In the genomic region with DNA sequence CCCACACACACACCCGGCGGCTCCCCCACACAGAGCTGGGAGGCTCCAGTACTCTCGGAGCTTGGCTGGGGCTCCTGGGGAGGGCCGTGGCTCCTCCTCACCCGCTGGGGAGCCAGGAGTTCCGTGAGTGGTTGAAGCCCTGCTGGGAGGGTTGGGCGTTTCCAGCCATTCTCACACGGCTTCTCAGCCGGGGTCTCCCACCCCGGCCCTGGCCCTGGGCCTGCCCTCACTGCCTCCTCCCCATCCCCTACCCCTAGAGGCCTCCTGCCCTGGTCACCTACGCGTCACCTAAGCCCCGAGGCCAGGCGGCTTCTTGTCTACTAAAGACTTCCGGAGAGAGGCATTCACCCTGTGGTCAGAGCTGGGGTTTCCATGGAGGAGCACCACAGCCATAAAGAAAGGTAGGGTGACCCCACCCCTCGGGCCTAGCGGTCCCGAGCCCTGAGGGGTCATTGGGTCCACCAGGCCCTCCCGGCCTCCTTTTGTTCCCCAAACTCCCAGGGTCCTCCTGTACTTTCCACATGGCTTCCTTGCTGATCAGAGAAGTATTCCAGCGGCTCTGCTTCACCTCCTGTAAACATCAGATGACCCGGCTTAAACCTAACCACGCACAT, we compare ENCODE assay signal across 1 cellular context.
TF ChIP-seq lines count a peak whose summit lies in the region.

No MANE protein-coding gene starts in this region.

TF ChIP-seq in HepG2, 621 proteins besides CTCF, POLR2A, EP300 and RAD21 (continued from another document and continues in another):
- no peak for TF ChIP-seq RBAK (CRISPR knock-in tag; IDR thresholded peaks at IDR 0.05)
- TF ChIP-seq HOXD1 (CRISPR knock-in tag; IDR thresholded peaks at IDR 0.05), result no peak
- TF ChIP-seq ZBTB7A (CRISPR knock-in tag; IDR thresholded peaks at IDR 0.05), result no peak
- TF ChIP-seq, protein P1, sequence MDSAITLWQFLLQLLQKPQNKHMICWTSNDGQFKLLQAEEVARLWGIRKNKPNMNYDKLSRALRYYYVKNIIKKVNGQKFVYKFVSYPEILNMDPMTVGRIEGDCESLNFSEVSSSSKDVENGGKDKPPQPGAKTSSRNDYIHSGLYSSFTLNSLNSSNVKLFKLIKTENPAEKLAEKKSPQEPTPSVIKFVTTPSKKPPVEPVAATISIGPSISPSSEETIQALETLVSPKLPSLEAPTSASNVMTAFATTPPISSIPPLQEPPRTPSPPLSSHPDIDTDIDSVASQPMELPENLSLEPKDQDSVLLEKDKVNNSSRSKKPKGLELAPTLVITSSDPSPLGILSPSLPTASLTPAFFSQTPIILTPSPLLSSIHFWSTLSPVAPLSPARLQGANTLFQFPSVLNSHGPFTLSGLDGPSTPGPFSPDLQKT (CRISPR knock-in tag; IDR thresholded peaks at IDR 0.05; ENCODE audit: borderline replicate concordance), result no peak
- TF ChIP-seq ZNF841 (CRISPR knock-in tag; IDR thresholded peaks at IDR 0.05; ENCODE audit: borderline replicate concordance), result no peak
- peak; percentile 64 for TF ChIP-seq PHF8 (CRISPR knock-in tag; IDR thresholded peaks at IDR 0.05)
- TF ChIP-seq GATAD2A (CRISPR knock-in tag; IDR thresholded peaks at IDR 0.05), result 0 out of 2 replicates have a peak, but pooled peaks have one; percentile 41
- peak; percentile 91; the same call in 1 of the 2 replicates for TF ChIP-seq PCBP1 (IDR thresholded peaks at IDR 0.05; ENCODE audit: borderline replicate concordance, low read depth, low read length)
- TF ChIP-seq SP5 (CRISPR knock-in tag; IDR thresholded peaks at IDR 0.05; ENCODE audit: borderline replicate concordance, low read depth), result no peak
- TF ChIP-seq, protein P2, sequence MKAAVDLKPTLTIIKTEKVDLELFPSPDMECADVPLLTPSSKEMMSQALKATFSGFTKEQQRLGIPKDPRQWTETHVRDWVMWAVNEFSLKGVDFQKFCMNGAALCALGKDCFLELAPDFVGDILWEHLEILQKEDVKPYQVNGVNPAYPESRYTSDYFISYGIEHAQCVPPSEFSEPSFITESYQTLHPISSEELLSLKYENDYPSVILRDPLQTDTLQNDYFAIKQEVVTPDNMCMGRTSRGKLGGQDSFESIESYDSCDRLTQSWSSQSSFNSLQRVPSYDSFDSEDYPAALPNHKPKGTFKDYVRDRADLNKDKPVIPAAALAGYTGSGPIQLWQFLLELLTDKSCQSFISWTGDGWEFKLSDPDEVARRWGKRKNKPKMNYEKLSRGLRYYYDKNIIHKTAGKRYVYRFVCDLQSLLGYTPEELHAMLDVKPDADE (CRISPR knock-in tag; IDR thresholded peaks at IDR 0.05), result no peak
- TF ChIP-seq MAF1 (CRISPR knock-in tag; IDR thresholded peaks at IDR 0.05; ENCODE audit: borderline replicate concordance), result no peak
- TF ChIP-seq, protein P3, sequence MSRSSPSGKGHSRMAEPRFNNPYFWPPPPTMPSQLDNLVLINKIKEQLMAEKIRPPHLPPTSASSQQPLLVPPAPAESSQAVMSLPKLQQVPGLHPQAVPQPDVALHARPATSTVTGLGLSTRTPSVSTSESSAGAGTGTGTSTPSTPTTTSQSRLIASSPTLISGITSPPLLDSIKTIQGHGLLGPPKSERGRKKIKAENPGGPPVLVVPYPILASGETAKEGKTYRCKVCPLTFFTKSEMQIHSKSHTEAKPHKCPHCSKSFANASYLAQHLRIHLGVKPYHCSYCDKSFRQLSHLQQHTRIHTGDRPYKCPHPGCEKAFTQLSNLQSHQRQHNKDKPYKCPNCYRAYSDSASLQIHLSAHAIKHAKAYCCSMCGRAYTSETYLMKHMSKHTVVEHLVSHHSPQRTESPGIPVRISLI (CRISPR knock-in tag; IDR thresholded peaks at IDR 0.05; ENCODE audit: borderline replicate concordance), result no peak
- no peak for TF ChIP-seq SCMH1 (CRISPR knock-in tag; IDR thresholded peaks at IDR 0.05; ENCODE audit: borderline replicate concordance)
- TF ChIP-seq KDM4B (CRISPR knock-in tag; IDR thresholded peaks at IDR 0.05), result no peak
- no peak for TF ChIP-seq NFYC (CRISPR knock-in tag; IDR thresholded peaks at IDR 0.05)
- TF ChIP-seq CHD2 (IDR thresholded peaks at IDR 0.05; ENCODE audit: low read depth, low read length), result no peak
- no peak for TF ChIP-seq HNRNPUL1 (IDR thresholded peaks at IDR 0.05; ENCODE audit: low read depth, low read length)
- TF ChIP-seq, protein P4, sequence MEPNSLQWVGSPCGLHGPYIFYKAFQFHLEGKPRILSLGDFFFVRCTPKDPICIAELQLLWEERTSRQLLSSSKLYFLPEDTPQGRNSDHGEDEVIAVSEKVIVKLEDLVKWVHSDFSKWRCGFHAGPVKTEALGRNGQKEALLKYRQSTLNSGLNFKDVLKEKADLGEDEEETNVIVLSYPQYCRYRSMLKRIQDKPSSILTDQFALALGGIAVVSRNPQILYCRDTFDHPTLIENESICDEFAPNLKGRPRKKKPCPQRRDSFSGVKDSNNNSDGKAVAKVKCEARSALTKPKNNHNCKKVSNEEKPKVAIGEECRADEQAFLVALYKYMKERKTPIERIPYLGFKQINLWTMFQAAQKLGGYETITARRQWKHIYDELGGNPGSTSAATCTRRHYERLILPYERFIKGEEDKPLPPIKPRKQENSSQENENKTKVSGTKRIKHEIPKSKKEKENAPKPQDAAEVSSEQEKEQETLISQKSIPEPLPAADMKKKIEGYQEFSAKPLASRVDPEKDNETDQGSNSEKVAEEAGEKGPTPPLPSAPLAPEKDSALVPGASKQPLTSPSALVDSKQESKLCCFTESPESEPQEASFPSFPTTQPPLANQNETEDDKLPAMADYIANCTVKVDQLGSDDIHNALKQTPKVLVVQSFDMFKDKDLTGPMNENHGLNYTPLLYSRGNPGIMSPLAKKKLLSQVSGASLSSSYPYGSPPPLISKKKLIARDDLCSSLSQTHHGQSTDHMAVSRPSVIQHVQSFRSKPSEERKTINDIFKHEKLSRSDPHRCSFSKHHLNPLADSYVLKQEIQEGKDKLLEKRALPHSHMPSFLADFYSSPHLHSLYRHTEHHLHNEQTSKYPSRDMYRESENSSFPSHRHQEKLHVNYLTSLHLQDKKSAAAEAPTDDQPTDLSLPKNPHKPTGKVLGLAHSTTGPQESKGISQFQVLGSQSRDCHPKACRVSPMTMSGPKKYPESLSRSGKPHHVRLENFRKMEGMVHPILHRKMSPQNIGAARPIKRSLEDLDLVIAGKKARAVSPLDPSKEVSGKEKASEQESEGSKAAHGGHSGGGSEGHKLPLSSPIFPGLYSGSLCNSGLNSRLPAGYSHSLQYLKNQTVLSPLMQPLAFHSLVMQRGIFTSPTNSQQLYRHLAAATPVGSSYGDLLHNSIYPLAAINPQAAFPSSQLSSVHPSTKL (CRISPR knock-in tag; IDR thresholded peaks at IDR 0.05), result peak; percentile 57
- no peak for TF ChIP-seq ISL2 (CRISPR knock-in tag; IDR thresholded peaks at IDR 0.05)
- TF ChIP-seq RXRB (CRISPR knock-in tag; IDR thresholded peaks at IDR 0.05; ENCODE audit: borderline replicate concordance), result peak; percentile 65; the same call in 1 of the 2 replicates
- no peak for TF ChIP-seq GABPA (IDR thresholded peaks at IDR 0.05; ENCODE audit: low read depth, low read length)
- TF ChIP-seq GABPA (CRISPR knock-in tag; IDR thresholded peaks at IDR 0.05; ENCODE audit: low read depth), result peak; percentile 67
- TF ChIP-seq ZKSCAN5 (CRISPR knock-in tag; IDR thresholded peaks at IDR 0.05), result no peak
- peak; percentile 7; the same call in 1 of the 2 replicates for TF ChIP-seq FOSL2 (CRISPR knock-in tag; IDR thresholded peaks at IDR 0.05)
- TF ChIP-seq, protein P5, sequence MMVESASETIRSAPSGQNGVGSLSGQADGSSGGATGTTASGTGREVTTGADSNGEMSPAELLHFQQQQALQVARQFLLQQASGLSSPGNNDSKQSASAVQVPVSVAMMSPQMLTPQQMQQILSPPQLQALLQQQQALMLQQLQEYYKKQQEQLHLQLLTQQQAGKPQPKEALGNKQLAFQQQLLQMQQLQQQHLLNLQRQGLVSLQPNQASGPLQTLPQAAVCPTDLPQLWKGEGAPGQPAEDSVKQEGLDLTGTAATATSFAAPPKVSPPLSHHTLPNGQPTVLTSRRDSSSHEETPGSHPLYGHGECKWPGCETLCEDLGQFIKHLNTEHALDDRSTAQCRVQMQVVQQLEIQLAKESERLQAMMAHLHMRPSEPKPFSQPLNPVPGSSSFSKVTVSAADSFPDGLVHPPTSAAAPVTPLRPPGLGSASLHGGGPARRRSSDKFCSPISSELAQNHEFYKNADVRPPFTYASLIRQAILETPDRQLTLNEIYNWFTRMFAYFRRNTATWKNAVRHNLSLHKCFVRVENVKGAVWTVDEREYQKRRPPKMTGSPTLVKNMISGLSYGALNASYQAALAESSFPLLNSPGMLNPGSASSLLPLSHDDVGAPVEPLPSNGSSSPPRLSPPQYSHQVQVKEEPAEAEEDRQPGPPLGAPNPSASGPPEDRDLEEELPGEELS (CRISPR knock-in tag; IDR thresholded peaks at IDR 0.05), result 0 out of 2 replicates have a peak, but pooled peaks have one; percentile 10
- TF ChIP-seq, protein P6, sequence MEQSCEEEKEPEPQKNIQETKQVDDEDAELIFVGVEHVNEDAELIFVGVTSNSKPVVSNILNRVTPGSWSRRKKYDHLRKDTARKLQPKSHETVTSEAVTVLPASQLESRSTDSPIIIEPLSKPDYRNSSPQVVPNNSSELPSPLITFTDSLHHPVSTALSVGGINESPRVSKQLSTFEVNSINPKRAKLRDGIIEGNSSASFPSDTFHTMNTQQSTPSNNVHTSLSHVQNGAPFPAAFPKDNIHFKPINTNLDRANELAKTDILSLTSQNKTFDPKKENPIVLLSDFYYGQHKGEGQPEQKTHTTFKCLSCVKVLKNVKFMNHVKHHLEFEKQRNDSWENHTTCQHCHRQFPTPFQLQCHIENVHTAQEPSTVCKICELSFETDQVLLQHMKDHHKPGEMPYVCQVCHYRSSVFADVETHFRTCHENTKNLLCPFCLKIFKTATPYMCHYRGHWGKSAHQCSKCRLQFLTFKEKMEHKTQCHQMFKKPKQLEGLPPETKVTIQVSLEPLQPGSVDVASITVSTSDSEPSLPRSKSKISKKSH (CRISPR knock-in tag; IDR thresholded peaks at IDR 0.05; ENCODE audit: borderline replicate concordance), result 0 out of 2 replicates have a peak, but pooled peaks have one; percentile 64
- TF ChIP-seq ZNF790 (CRISPR knock-in tag; IDR thresholded peaks at IDR 0.05; ENCODE audit: borderline replicate concordance), result peak; percentile 60; the same call in 1 of the 2 replicates
- TF ChIP-seq ZNF598 (CRISPR knock-in tag; IDR thresholded peaks at IDR 0.05; ENCODE audit: borderline replicate concordance), result no peak
- TF ChIP-seq ZBTB3 (CRISPR knock-in tag; IDR thresholded peaks at IDR 0.05; ENCODE audit: borderline replicate concordance, low read depth), result no peak
- no peak for TF ChIP-seq KAT2B (IDR thresholded peaks at IDR 0.05; ENCODE audit: borderline replicate concordance, low read depth, low read length)
- TF ChIP-seq NFE2 (CRISPR knock-in tag; IDR thresholded peaks at IDR 0.05), result no peak
- no peak for TF ChIP-seq RORA (CRISPR knock-in tag; IDR thresholded peaks at IDR 0.05)
- no peak for TF ChIP-seq ZNF839 (CRISPR knock-in tag; IDR thresholded peaks at IDR 0.05; ENCODE audit: borderline replicate concordance)
- TF ChIP-seq, protein P7, sequence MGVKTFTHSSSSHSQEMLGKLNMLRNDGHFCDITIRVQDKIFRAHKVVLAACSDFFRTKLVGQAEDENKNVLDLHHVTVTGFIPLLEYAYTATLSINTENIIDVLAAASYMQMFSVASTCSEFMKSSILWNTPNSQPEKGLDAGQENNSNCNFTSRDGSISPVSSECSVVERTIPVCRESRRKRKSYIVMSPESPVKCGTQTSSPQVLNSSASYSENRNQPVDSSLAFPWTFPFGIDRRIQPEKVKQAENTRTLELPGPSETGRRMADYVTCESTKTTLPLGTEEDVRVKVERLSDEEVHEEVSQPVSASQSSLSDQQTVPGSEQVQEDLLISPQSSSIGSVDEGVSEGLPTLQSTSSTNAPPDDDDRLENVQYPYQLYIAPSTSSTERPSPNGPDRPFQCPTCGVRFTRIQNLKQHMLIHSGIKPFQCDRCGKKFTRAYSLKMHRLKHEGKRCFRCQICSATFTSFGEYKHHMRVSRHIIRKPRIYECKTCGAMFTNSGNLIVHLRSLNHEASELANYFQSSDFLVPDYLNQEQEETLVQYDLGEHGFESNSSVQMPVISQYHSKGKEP (CRISPR knock-in tag; IDR thresholded peaks at IDR 0.05), result no peak
- TF ChIP-seq, protein P8, sequence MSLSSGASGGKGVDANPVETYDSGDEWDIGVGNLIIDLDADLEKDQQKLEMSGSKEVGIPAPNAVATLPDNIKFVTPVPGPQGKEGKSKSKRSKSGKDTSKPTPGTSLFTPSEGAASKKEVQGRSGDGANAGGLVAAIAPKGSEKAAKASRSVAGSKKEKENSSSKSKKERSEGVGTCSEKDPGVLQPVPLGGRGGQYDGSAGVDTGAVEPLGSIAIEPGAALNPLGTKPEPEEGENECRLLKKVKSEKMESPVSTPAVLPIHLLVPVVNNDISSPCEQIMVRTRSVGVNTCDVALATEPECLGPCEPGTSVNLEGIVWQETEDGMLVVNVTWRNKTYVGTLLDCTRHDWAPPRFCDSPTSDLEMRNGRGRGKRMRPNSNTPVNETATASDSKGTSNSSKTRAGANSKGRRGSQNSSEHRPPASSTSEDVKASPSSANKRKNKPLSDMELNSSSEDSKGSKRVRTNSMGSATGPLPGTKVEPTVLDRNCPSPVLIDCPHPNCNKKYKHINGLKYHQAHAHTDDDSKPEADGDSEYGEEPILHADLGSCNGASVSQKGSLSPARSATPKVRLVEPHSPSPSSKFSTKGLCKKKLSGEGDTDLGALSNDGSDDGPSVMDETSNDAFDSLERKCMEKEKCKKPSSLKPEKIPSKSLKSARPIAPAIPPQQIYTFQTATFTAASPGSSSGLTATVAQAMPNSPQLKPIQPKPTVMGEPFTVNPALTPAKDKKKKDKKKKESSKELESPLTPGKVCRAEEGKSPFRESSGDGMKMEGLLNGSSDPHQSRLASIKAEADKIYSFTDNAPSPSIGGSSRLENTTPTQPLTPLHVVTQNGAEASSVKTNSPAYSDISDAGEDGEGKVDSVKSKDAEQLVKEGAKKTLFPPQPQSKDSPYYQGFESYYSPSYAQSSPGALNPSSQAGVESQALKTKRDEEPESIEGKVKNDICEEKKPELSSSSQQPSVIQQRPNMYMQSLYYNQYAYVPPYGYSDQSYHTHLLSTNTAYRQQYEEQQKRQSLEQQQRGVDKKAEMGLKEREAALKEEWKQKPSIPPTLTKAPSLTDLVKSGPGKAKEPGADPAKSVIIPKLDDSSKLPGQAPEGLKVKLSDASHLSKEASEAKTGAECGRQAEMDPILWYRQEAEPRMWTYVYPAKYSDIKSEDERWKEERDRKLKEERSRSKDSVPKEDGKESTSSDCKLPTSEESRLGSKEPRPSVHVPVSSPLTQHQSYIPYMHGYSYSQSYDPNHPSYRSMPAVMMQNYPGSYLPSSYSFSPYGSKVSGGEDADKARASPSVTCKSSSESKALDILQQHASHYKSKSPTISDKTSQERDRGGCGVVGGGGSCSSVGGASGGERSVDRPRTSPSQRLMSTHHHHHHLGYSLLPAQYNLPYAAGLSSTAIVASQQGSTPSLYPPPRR (CRISPR knock-in tag; IDR thresholded peaks at IDR 0.05; ENCODE audit: borderline replicate concordance), result peak; percentile 59; the same call in 1 of the 2 replicates
